Comparison of ENCODE assay signal across 12 cellular contexts in the genomic region with DNA sequence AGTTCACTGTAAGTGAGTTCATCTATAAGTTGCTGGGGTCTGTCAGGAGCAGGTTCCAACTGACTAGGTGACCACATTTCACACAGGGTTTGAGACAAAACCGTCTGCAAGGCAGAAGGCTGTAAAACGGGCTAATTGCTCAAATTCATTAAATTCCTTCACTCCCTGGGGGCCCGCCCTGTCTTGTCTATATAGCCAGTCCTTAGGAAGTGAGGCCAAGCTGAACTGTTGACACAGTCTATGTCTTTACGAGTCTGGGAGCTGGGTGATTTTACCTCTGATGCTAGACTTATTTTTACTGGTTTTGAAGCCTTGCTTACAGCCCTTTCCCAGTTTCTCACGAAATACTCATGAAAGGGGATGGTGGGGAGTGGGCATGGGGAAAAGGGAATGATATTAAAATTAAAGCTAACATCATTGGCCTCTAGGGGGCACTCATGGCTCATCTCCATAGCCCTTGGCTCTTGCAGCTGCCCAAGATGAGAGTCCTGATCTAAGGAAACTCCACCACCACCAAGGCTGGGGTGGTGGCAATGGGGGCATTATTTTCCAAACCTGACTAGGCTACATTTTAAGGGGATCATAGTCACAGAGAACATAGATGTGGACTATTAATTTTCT. TPM values are rescaled to one million over a fixed set of nuclear protein-coding genes. Genes with fewer than 3 reads are reported as not detected.
A peak's percentile ranks its signal among the peaks of the same experiment; 100 is the strongest.
DNase-seq lines count a peak whose midpoint lies in the region; ATAC-seq, FAIRE-seq and TF ChIP-seq lines count a peak whose summit lies in the region.
"Not testable (repeated sequence)": the region's sequence is repeated elsewhere in the genome, so short reads cannot be mapped to it uniquely, and the experiment has no call there.
"Had no signal": no experiment of that assay in that cellular context is flagged by ENCODE, and none has a peak within 500 bp of the region (broad histone marks: within the 10 kb centered on the region; RNA-seq: fewer than 3 reads in every experiment).

No MANE protein-coding gene starts in this region.

- peak; percentile 40 for DNase-seq in Ammon's horn (ENCODE audit: low spot score)
- not testable (repeated sequence) for DNase-seq in GM12892 (ENCODE audit: insufficient read length)
- peak; percentile 69 for DNase-seq in NAMALWA (ENCODE audit: low spot score)
- peak; percentile 26 to 30 for DNase-seq in PC-9
- peak; percentile 53 for DNase-seq in activated CD8-positive, alpha-beta T cell treated with anti-CD3 and anti-CD28 coated beads, Interleukin-2, amount 10 ng/mL, durations not matched to agents 7 days and 5 days
- DNase-seq in epithelial cell of esophagus (ENCODE audit: low read depth) = peak; percentile 36
- peak; percentile 25 for DNase-seq in kidney glomerular epithelial cell (lab: John Stamatoyannopoulos, UW)
- DNase-seq in retina = peak; percentile 19

- H3K27ac Mint-ChIP-seq in activated CD8-positive, alpha-beta T cell treated with anti-CD3 and anti-CD28 coated beads, Interleukin-2, amount 10 ng/mL, durations not matched to agents 7 days and 5 days = not testable (repeated sequence)

- not testable (repeated sequence) for H3K4me1 ChIP-seq in PC-9 (replicated peaks; ENCODE audit: insufficient read depth)

- H3K9me2 ChIP-seq in PC-9 (ENCODE audit: insufficient read depth) = not testable (repeated sequence)

- not testable (repeated sequence) for H3K9me3 ChIP-seq in PC-9 (ENCODE audit: insufficient read depth, low read depth)

- H3K79me2 ChIP-seq in PC-9 (ENCODE audit: low read depth) = not testable (repeated sequence)

- not testable (repeated sequence) for H2AFZ ChIP-seq in PC-9

- not testable (repeated sequence) for TF ChIP-seq POLR2A in GM12892 (IDR thresholded peaks at IDR 0.05; ENCODE audit: low read depth, low read length)

- CTCF ChIA-PET in PC-9 (lab: Charles Lee) = interaction anchor here (0.7 kb wide), 3 partner anchors 13 to 472 kb away, joined by 3 to 9 read pairs (median 4); no protein-coding TSS in a partner anchor
- CTCF ChIA-PET in activated CD8-positive, alpha-beta T cell treated with anti-CD3 and anti-CD28 coated beads, Interleukin-2, amount 10 ng/mL, durations not matched to agents 7 days and 5 days (lab: Charles Lee) = interaction anchor here (0.7 to 1.9 kb wide), 13 partner anchors 9 to 656 kb away, joined by 3 to 11 read pairs (median 4); no protein-coding TSS in a partner anchor

- H3K9me3 Mint-ChIP-seq in activated CD8-positive, alpha-beta T cell treated with anti-CD3 and anti-CD28 coated beads, Interleukin-2, amount 10 ng/mL, durations not matched to agents 7 days and 5 days (ENCODE audit: insufficient read depth) = not testable (repeated sequence)

- intact Hi-C loops in PC-9 (cut with micrococcal nuclease; ENCODE audit: unreplicated experiment) = not testable (repeated sequence)

- peaks cover 20% of the 10 kb centered on the region for H3K27me3 ChIP-seq in PC-9 (ENCODE audit: insufficient read depth, low read depth)

- BruUV-seq in PC-9 (replicated peaks; lab: Mats Ljungman, UMichigan) = not testable (repeated sequence)

- not testable (repeated sequence) for H3K36me3 Mint-ChIP-seq in activated CD8-positive, alpha-beta T cell treated with anti-CD3 and anti-CD28 coated beads, Interleukin-2, amount 10 ng/mL, durations not matched to agents 7 days and 5 days (ENCODE audit: low read depth)

- ATAC-seq in activated CD8-positive, alpha-beta T cell treated with anti-CD3 and anti-CD28 coated beads, Interleukin-2, amount 10 ng/mL, durations not matched to agents 7 days and 5 days = peak; percentile 63

- H3K36me3 ChIP-seq in PC-9 (ENCODE audit: low read depth) = not testable (repeated sequence)

- not testable (repeated sequence) for H3K4me1 Mint-ChIP-seq in activated CD8-positive, alpha-beta T cell treated with anti-CD3 and anti-CD28 coated beads, Interleukin-2, amount 10 ng/mL, durations not matched to agents 7 days and 5 days (ENCODE audit: low read depth)

- FAIRE-seq in GM12892 (lab: Jason Lieb, UNC) = peak; percentile 66

- H3F3A ChIP-seq in PC-9 (ENCODE audit: insufficient read depth, low read depth) = not testable (repeated sequence)

- POLR2A ChIA-PET in PC-9 (lab: Charles Lee; ENCODE audit: unreplicated experiment) = interaction anchor here (0.7 kb wide), 1 partner anchor 21 kb away, joined by 4 read pairs; no protein-coding TSS in a partner anchor
- POLR2A ChIA-PET in activated CD8-positive, alpha-beta T cell treated with anti-CD3 and anti-CD28 coated beads, Interleukin-2, amount 10 ng/mL, durations not matched to agents 7 days and 5 days (lab: Charles Lee) = not testable (repeated sequence)

- H3K4me3 Mint-ChIP-seq in activated CD8-positive, alpha-beta T cell treated with anti-CD3 and anti-CD28 coated beads, Interleukin-2, amount 10 ng/mL, durations not matched to agents 7 days and 5 days = not testable (repeated sequence)

- peaks cover 11% of the 10 kb centered on the region for H3K27me3 Mint-ChIP-seq in activated CD8-positive, alpha-beta T cell treated with anti-CD3 and anti-CD28 coated beads, Interleukin-2, amount 10 ng/mL, durations not matched to agents 7 days and 5 days (ENCODE audit: low read depth)

- H4K20me1 ChIP-seq in PC-9 (ENCODE audit: insufficient read depth) = not testable (repeated sequence)

- not testable (repeated sequence) for H3K4me2 ChIP-seq in PC-9

- TF ChIP-seq CTCF in PC-9 (conservative IDR thresholded peaks at IDR 0.05) (peak; percentile 82), epithelial cell of esophagus (IDR thresholded peaks at IDR 0.05; ENCODE audit: insufficient read depth, low read depth, low read length, missing control alignments) (peak; percentile 53)

- H3K27ac ChIP-seq in PC-9 = not testable (repeated sequence)

- H3K4me3 ChIP-seq in PC-9; epithelial cell of esophagus (ENCODE audit: low read length): not testable (repeated sequence)

RNA-seq across cellular contexts. Expression of a gene that starts 37.8 kb away (rescaled TPM):
- not detected for polyA plus RNA-seq in GM12892 (2012; ENCODE audit: missing spikeins)
- total RNA-seq in PC-9 (2021) = not detected in 2 replicates
- not detected for total RNA-seq in activated CD8-positive, alpha-beta T cell treated with anti-CD3 and anti-CD28 coated beads, Interleukin-2, amount 10 ng/mL, durations not matched to agents 7 days and 5 days
- total RNA-seq: activated T-cell treated with anti-CD3 and anti-CD28 coated beads, Interleukin-2, amount 50 U/mL, for 4 hours; H4; T-helper 17 cell had no signal
- polyA plus RNA-seq: thymus had no signal

RNA-seq across cellular contexts. Expression of a gene that starts 57.1 kb away (rescaled TPM):
- polyA plus RNA-seq in GM12892 (2012; ENCODE audit: missing spikeins) = 59.0 TPM
- total RNA-seq in PC-9 (2021) = 20.4 and 33.8 TPM in 2 replicates
- 10 to 100 TPM; 43.7 to 50.0 TPM for total RNA-seq in activated CD8-positive, alpha-beta T cell treated with anti-CD3 and anti-CD28 coated beads, Interleukin-2, amount 10 ng/mL, durations not matched to agents 7 days and 5 days
